In the genomic region with DNA sequence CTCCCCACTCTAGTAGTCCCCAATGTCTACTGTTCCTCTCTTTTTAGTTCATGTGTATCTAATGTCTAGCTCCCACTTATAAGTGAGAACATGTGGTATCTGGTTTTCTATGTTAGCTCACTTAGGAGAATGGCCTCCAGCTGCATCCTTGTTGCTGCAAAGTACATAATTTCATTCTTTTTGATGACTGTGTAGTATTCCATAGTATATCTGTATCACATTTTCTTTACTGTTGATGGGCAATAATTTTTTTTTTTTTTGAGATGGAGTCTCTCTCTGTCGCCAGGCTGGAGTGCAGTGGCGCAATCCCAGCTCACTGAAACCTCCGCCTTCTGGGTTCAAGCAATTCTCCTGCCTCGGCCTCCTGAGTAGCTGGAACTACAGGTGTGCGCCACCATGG, we compare ENCODE assay signal across 3 cellular contexts.
DNase-seq lines count a peak whose midpoint lies in the region; ATAC-seq, FAIRE-seq and TF ChIP-seq lines count a peak whose summit lies in the region.
"Not testable (repeated sequence)": the region's sequence is repeated elsewhere in the genome, so short reads cannot be mapped to it uniquely, and the experiment has no call there.

No MANE protein-coding gene starts in this region.

- CTCF ChIA-PET in A549 (lab: Yijun Ruan, JAX) (interaction anchor here (0.7 to 2.6 kb wide), 2 partner anchors 57 to 74 kb away, joined by 3 to 11 read pairs; no protein-coding TSS in a partner anchor), HEK293 (lab: Yijun Ruan, JAX) (interaction anchor here (0.9 kb wide), 1 partner anchor 61 kb away, joined by 3 read pairs; no protein-coding TSS in a partner anchor)
- CTCF ChIA-PET in K562 (lab: Yijun Ruan, JAX; ENCODE audit: low intra/inter-chr PET ratio), result not testable (repeated sequence)

- not testable (repeated sequence) for H3K36me3 ChIP-seq in HEK293 (ENCODE audit: control insufficient read depth in 2 of 2, insufficient read depth in 1 of 2, low read length in 2 of 2); K562 (ENCODE audit: control insufficient read depth, insufficient read depth, low read length)

- not testable (repeated sequence) for H3K79me2 ChIP-seq in K562 (ENCODE audit: control insufficient read depth, insufficient read depth, low read length)

- not testable (repeated sequence) for DNase-seq in A549 (ENCODE audit: low read depth in 1 of 2, low spot score in 1 of 2); K562 (ENCODE audit: extremely low read depth in 1 of 4, low spot score in 3 of 4)

- POLR2A ChIA-PET in A549 (lab: Yijun Ruan, JAX); HEK293 (lab: Yijun Ruan, JAX): not testable (repeated sequence)
- POLR2A ChIA-PET in K562 (lab: Yijun Ruan, JAX), result interaction anchor here (0.6 kb wide), 2 partner anchors 9 to 55 kb away, joined by 3 read pairs; no protein-coding TSS in a partner anchor

- 95% methylated on average over 5 of the region's 5 CpGs for WGBS in A549 (ENCODE audit: missing lambda C conversion rate)
- WGBS in K562 (ENCODE audit: insufficient coverage, low coverage, missing lambda C conversion rate), result 100% methylated on average over 1 of the region's 5 CpGs

- TF ChIP-seq CTCF in A549 (IDR thresholded peaks at IDR 0.05); HEK293 (tag by site-specific recombination; IDR thresholded peaks at IDR 0.05); K562 (IDR thresholded peaks at IDR 0.05 in 2 of 3, conservative IDR thresholded peaks at IDR 0.05 in 1 of 3; ENCODE audit: insufficient read depth in 2 of 3, low read depth in 1 of 3, low read length in 3 of 3): not testable (repeated sequence)

- H3K9me1 ChIP-seq in K562 (ENCODE audit: control insufficient read depth, insufficient read depth, low read length), result not testable (repeated sequence)

- H3K27me3 ChIP-seq in K562 (ENCODE audit: control insufficient read depth in 2 of 2, insufficient read depth in 2 of 2, low read length in 2 of 2), result not testable (repeated sequence)

- not testable (repeated sequence) for TF ChIP-seq RAD21 in A549 (conservative IDR thresholded peaks at IDR 0.05 in 1 of 2, IDR thresholded peaks at IDR 0.05 in 1 of 2); K562 (CRISPR knock-in tag; conservative IDR thresholded peaks at IDR 0.05 in 1 of 2, IDR thresholded peaks at IDR 0.05 in 1 of 2)

- not testable (repeated sequence) for H3K9ac ChIP-seq in K562 (ENCODE audit: insufficient read depth in 1 of 2, low read depth in 2 of 2, low read length in 2 of 2)

- BruUV-seq in K562 (replicated peaks; lab: Mats Ljungman, UMichigan), result not testable (repeated sequence)

- intact Hi-C loops in K562 (cut with micrococcal nuclease), result not testable (repeated sequence)

- FAIRE-seq in A549 (lab: Jason Lieb, UNC); K562 (lab: Jason Lieb, UNC): not testable (repeated sequence)

- H3K9me3 ChIP-seq in A549; HEK293 (ENCODE audit: control insufficient read depth, insufficient read depth, low read depth, low read length); K562 (replicated peaks; ENCODE audit: control insufficient read depth, insufficient read depth, low read depth, low read length): not testable (repeated sequence)

- not testable (repeated sequence) for ATAC-seq in A549, K562

- not testable (repeated sequence) for TF ChIP-seq POLR2A in A549 (IDR thresholded peaks at IDR 0.05; ENCODE audit: low read length); K562 (conservative IDR thresholded peaks at IDR 0.05)

- not testable (repeated sequence) for H4K20me1 ChIP-seq in K562 (replicated peaks; ENCODE audit: control insufficient read depth, insufficient read depth, low read length)

- not testable (repeated sequence) for H3K4me3 ChIP-seq in A549; HEK293 (ENCODE audit: low read depth, low read length); K562

- not testable (repeated sequence) for TF ChIP-seq EP300 in A549 (IDR thresholded peaks at IDR 0.05); K562 (IDR thresholded peaks at IDR 0.05; ENCODE audit: low read length)

- H3K4me2 ChIP-seq in A549; K562 (ENCODE audit: insufficient read depth, low read length): not testable (repeated sequence)

- in situ Hi-C loops in K562 (cut with MboI), result not testable (repeated sequence)

- not testable (repeated sequence) for H3K27ac ChIP-seq in A549; HEK293 (ENCODE audit: extremely low read depth, low read depth, low read length); K562 (ENCODE audit: extremely low read depth, low read depth, low read length)

- H2AFZ ChIP-seq in K562 (ENCODE audit: low read depth, low read length), result not testable (repeated sequence)

- H3K4me1 ChIP-seq in A549; K562 (replicated peaks in 1 of 2; ENCODE audit: control insufficient read depth in 2 of 2, insufficient read depth in 2 of 2, low read length in 2 of 2): not testable (repeated sequence)
- peaks cover 23% of the 10 kb centered on the region for H3K4me1 ChIP-seq in HEK293 (ENCODE audit: control insufficient read depth, insufficient read depth, low read length)

TF ChIP-seq in A549, 52 proteins besides CTCF, POLR2A, EP300 and RAD21:
- TF ChIP-seq HDAC2 (IDR thresholded peaks at IDR 0.05) (0 out of 2 replicates have a peak, but pooled peaks have one; percentile 28), MAFK (IDR thresholded peaks at IDR 0.05; ENCODE audit: partially characterized antibody) (peak; percentile 30)

TF ChIP-seq in HEK293, 187 proteins besides CTCF, POLR2A, EP300 and RAD21:
- peak; percentile 97 for TF ChIP-seq ZNF146 (tag by site-specific recombination; IDR thresholded peaks at IDR 0.05)
- TF ChIP-seq, protein P1, sequence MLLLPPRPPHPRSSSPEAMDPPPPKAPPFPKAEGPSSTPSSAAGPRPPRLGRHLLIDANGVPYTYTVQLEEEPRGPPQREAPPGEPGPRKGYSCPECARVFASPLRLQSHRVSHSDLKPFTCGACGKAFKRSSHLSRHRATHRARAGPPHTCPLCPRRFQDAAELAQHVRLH (tag by site-specific recombination; IDR thresholded peaks at IDR 0.05), result peak; percentile 83

TF ChIP-seq in K562, 482 proteins besides CTCF, POLR2A, EP300 and RAD21:
- TF ChIP-seq ZNF146 (CRISPR knock-in tag; IDR thresholded peaks at IDR 0.05; ENCODE audit: unreplicated experiment) (peak; percentile 14), RBM25 (IDR thresholded peaks at IDR 0.05; ENCODE audit: low read depth, low read length, severe bottlenecking) (peak; percentile 27)
